In genomic region chr11:82900277-82901164, GRCh38 we compare ENCODE assay signal across 1 cellular context.
TF ChIP-seq lines count a peak whose summit lies in the region.

PRCP (minus strand) TSS chr11:82900430; CDS start chr11:82900402, 28 bp downstream.

TF ChIP-seq in GM12878, 131 proteins besides CTCF, POLR2A, EP300 and RAD21 (continued from another document and continues in another):
- TF ChIP-seq, protein P1, sequence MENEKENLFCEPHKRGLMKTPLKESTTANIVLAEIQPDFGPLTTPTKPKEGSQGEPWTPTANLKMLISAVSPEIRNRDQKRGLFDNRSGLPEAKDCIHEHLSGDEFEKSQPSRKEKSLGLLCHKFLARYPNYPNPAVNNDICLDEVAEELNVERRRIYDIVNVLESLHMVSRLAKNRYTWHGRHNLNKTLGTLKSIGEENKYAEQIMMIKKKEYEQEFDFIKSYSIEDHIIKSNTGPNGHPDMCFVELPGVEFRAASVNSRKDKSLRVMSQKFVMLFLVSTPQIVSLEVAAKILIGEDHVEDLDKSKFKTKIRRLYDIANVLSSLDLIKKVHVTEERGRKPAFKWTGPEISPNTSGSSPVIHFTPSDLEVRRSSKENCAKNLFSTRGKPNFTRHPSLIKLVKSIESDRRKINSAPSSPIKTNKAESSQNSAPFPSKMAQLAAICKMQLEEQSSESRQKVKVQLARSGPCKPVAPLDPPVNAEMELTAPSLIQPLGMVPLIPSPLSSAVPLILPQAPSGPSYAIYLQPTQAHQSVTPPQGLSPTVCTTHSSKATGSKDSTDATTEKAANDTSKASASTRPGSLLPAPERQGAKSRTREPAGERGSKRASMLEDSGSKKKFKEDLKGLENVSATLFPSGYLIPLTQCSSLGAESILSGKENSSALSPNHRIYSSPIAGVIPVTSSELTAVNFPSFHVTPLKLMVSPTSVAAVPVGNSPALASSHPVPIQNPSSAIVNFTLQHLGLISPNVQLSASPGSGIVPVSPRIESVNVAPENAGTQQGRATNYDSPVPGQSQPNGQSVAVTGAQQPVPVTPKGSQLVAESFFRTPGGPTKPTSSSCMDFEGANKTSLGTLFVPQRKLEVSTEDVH (IDR thresholded peaks at IDR 0.05; ENCODE audit: low read depth, partially characterized antibody), result no peak
- TF ChIP-seq ZNF24 (IDR thresholded peaks at IDR 0.05), result no peak
- TF ChIP-seq, protein P2, sequence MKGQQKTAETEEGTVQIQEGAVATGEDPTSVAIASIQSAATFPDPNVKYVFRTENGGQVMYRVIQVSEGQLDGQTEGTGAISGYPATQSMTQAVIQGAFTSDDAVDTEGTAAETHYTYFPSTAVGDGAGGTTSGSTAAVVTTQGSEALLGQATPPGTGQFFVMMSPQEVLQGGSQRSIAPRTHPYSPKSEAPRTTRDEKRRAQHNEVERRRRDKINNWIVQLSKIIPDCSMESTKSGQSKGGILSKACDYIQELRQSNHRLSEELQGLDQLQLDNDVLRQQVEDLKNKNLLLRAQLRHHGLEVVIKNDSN (IDR thresholded peaks at IDR 0.05; ENCODE audit: borderline replicate concordance, extremely low read length, insufficient read depth, low read depth, low read length), result no peak
- peak; percentile 44 for TF ChIP-seq SP1 (IDR thresholded peaks at IDR 0.05; ENCODE audit: low read depth, low read length)
- TF ChIP-seq, protein P3, sequence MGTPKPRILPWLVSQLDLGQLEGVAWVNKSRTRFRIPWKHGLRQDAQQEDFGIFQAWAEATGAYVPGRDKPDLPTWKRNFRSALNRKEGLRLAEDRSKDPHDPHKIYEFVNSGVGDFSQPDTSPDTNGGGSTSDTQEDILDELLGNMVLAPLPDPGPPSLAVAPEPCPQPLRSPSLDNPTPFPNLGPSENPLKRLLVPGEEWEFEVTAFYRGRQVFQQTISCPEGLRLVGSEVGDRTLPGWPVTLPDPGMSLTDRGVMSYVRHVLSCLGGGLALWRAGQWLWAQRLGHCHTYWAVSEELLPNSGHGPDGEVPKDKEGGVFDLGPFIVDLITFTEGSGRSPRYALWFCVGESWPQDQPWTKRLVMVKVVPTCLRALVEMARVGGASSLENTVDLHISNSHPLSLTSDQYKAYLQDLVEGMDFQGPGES (IDR thresholded peaks at IDR 0.05), result no peak
- TF ChIP-seq IRF4 (IDR thresholded peaks at IDR 0.05; ENCODE audit: low read depth, low read length), result no peak
- TF ChIP-seq E4F1 (IDR thresholded peaks at IDR 0.05; ENCODE audit: borderline replicate concordance, partially characterized antibody), result no peak
- TF ChIP-seq POU2F2 (IDR thresholded peaks at IDR 0.05; ENCODE audit: borderline replicate concordance, low read depth, low read length), result peak; percentile 40; the same call in 1 of the 3 replicates
- TF ChIP-seq CREM (IDR thresholded peaks at IDR 0.05; ENCODE audit: low read depth), result no peak
- no peak for TF ChIP-seq STAT3 (IDR thresholded peaks at IDR 0.05; ENCODE audit: low read depth, low read length)
- TF ChIP-seq, protein P4, sequence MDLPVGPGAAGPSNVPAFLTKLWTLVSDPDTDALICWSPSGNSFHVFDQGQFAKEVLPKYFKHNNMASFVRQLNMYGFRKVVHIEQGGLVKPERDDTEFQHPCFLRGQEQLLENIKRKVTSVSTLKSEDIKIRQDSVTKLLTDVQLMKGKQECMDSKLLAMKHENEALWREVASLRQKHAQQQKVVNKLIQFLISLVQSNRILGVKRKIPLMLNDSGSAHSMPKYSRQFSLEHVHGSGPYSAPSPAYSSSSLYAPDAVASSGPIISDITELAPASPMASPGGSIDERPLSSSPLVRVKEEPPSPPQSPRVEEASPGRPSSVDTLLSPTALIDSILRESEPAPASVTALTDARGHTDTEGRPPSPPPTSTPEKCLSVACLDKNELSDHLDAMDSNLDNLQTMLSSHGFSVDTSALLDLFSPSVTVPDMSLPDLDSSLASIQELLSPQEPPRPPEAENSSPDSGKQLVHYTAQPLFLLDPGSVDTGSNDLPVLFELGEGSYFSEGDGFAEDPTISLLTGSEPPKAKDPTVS (IDR thresholded peaks at IDR 0.05; ENCODE audit: low read depth, low read length), result no peak
- TF ChIP-seq, protein P5, sequence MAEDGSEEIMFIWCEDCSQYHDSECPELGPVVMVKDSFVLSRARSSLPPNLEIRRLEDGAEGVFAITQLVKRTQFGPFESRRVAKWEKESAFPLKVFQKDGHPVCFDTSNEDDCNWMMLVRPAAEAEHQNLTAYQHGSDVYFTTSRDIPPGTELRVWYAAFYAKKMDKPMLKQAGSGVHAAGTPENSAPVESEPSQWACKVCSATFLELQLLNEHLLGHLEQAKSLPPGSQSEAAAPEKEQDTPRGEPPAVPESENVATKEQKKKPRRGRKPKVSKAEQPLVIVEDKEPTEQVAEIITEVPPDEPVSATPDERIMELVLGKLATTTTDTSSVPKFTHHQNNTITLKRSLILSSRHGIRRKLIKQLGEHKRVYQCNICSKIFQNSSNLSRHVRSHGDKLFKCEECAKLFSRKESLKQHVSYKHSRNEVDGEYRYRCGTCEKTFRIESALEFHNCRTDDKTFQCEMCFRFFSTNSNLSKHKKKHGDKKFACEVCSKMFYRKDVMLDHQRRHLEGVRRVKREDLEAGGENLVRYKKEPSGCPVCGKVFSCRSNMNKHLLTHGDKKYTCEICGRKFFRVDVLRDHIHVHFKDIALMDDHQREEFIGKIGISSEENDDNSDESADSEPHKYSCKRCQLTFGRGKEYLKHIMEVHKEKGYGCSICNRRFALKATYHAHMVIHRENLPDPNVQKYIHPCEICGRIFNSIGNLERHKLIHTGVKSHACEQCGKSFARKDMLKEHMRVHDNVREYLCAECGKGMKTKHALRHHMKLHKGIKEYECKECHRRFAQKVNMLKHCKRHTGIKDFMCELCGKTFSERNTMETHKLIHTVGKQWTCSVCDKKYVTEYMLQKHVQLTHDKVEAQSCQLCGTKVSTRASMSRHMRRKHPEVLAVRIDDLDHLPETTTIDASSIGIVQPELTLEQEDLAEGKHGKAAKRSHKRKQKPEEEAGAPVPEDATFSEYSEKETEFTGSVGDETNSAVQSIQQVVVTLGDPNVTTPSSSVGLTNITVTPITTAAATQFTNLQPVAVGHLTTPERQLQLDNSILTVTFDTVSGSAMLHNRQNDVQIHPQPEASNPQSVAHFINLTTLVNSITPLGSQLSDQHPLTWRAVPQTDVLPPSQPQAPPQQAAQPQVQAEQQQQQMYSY (CRISPR knock-in tag; IDR thresholded peaks at IDR 0.05), result no peak
- TF ChIP-seq SMAD1 (IDR thresholded peaks at IDR 0.05; ENCODE audit: low read depth, partially characterized antibody), result no peak
- no peak for TF ChIP-seq SPI1 (IDR thresholded peaks at IDR 0.05; ENCODE audit: borderline replicate concordance, insufficient read depth, low read depth, low read length)
- TF ChIP-seq IKZF2 (IDR thresholded peaks at IDR 0.05), result peak; percentile 57 to 76; a peak in 1 of 4 replicates
- TF ChIP-seq TAF1 (IDR thresholded peaks at IDR 0.05; ENCODE audit: borderline replicate concordance, low read depth, low read length), result 0 out of 2 replicates have a peak, but pooled peaks have one; percentile 53
- peak; percentile 82 for TF ChIP-seq POLR2AphosphoS5 (IDR thresholded peaks at IDR 0.05; ENCODE audit: low read length)
- peak; percentile 74 for TF ChIP-seq IKZF1 (conservative IDR thresholded peaks at IDR 0.05)
- peak; percentile 95 for TF ChIP-seq NBN (IDR thresholded peaks at IDR 0.05)
- peak; percentile 72 for TF ChIP-seq POLR2AphosphoS2 (IDR thresholded peaks at IDR 0.05; ENCODE audit: low read depth, low read length)
- TF ChIP-seq KLF5 (IDR thresholded peaks at IDR 0.05; ENCODE audit: partially characterized antibody), result no peak
- TF ChIP-seq ASH2L (IDR thresholded peaks at IDR 0.05; ENCODE audit: borderline replicate concordance, low read depth), result no peak
- no peak for TF ChIP-seq ZSCAN29 (IDR thresholded peaks at IDR 0.05)
- no peak for TF ChIP-seq EED (IDR thresholded peaks at IDR 0.05; ENCODE audit: low read depth)
- peak; percentile 60; the same call in 1 of the 2 replicates for TF ChIP-seq MXI1 (IDR thresholded peaks at IDR 0.05; ENCODE audit: low read depth, low read length)
- no peak for TF ChIP-seq GABPA (IDR thresholded peaks at IDR 0.05; ENCODE audit: low read depth)
- no peak for TF ChIP-seq SUPT20H (IDR thresholded peaks at IDR 0.05; ENCODE audit: borderline replicate concordance, control insufficient read depth, low read depth, low read length)
- TF ChIP-seq, protein P6, sequence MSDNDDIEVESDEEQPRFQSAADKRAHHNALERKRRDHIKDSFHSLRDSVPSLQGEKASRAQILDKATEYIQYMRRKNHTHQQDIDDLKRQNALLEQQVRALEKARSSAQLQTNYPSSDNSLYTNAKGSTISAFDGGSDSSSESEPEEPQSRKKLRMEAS (IDR thresholded peaks at IDR 0.05; ENCODE audit: low read depth, low read length), result no peak
- TF ChIP-seq STAT1 (conservative IDR thresholded peaks at IDR 0.05), result no peak
- TF ChIP-seq, protein P7, sequence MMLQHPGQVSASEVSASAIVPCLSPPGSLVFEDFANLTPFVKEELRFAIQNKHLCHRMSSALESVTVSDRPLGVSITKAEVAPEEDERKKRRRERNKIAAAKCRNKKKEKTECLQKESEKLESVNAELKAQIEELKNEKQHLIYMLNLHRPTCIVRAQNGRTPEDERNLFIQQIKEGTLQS (IDR thresholded peaks at IDR 0.05; ENCODE audit: borderline replicate concordance, extremely low read depth, low read depth, low read length), result no peak
- no peak for TF ChIP-seq CUX1 (IDR thresholded peaks at IDR 0.05; ENCODE audit: insufficient replicate concordance, low read depth, low read length)
- TF ChIP-seq, protein P8, sequence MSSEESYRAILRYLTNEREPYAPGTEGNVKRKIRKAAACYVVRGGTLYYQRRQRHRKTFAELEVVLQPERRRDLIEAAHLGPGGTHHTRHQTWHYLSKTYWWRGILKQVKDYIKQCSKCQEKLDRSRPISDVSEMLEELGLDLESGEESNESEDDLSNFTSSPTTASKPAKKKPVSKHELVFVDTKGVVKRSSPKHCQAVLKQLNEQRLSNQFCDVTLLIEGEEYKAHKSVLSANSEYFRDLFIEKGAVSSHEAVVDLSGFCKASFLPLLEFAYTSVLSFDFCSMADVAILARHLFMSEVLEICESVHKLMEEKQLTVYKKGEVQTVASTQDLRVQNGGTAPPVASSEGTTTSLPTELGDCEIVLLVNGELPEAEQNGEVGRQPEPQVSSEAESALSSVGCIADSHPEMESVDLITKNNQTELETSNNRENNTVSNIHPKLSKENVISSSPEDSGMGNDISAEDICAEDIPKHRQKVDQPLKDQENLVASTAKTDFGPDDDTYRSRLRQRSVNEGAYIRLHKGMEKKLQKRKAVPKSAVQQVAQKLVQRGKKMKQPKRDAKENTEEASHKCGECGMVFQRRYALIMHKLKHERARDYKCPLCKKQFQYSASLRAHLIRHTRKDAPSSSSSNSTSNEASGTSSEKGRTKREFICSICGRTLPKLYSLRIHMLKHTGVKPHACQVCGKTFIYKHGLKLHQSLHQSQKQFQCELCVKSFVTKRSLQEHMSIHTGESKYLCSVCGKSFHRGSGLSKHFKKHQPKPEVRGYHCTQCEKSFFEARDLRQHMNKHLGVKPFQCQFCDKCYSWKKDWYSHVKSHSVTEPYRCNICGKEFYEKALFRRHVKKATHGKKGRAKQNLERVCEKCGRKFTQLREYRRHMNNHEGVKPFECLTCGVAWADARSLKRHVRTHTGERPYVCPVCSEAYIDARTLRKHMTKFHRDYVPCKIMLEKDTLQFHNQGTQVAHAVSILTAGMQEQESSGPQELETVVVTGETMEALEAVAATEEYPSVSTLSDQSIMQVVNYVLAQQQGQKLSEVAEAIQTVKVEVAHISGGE (CRISPR knock-in tag; IDR thresholded peaks at IDR 0.05), result no peak
- peak; percentile 66; the same call in 1 of the 2 replicates for TF ChIP-seq BACH1 (IDR thresholded peaks at IDR 0.05; ENCODE audit: borderline replicate concordance)
- TF ChIP-seq EGR1 (IDR thresholded peaks at IDR 0.05; ENCODE audit: borderline replicate concordance in 1 of 2, low read depth in 2 of 2, low read length in 2 of 2), result peak in 1 of 2 experiments; percentile 64; a peak in 2 of 3 replicates
